ENCODE assay signal across 8 cellular contexts in genomic region chr15:51837784-51838183, GRCh38. TPM values are rescaled to one million over a fixed set of nuclear protein-coding genes. Genes with fewer than 3 reads are reported as not detected.
DNase-seq lines count a peak whose midpoint lies in the region; ATAC-seq and TF ChIP-seq lines count a peak whose summit lies in the region.

No MANE protein-coding gene starts in this region.

- DNase-seq in GM06990 (ENCODE audit: extremely low read depth, insufficient read length) (peak; percentile 30), activated B cell treated with CpG ODN at 0.5 μM for 24 hours (no peak), mucosa of descending colon (no peak), posterior vena cava (ENCODE audit: low spot score) (no peak), tibial artery (no peak)

- CTCF ChIA-PET in activated B cell treated with CpG ODN at 0.5 μM for 24 hours (lab: Charles Lee), result interaction anchor here (0.9 to 1.5 kb wide), 2 partner anchors 16 to 61 kb away, joined by 3 read pairs; no protein-coding TSS in a partner anchor

- no peaks in the 10 kb centered on the region for H3K36me3 ChIP-seq in GM06990 (ENCODE audit: control insufficient read depth, insufficient read depth, low read length)
- no peaks in the 10 kb centered on the region for H3K36me3 ChIP-seq in mucosa of descending colon (ENCODE audit: low read depth)
- no peaks in the 10 kb centered on the region for H3K36me3 ChIP-seq in tibial artery

- H3K4me1 Mint-ChIP-seq in activated B cell treated with CpG ODN at 0.5 μM for 24 hours, result peaks cover 83% of the 10 kb centered on the region

- H3K9me3 Mint-ChIP-seq in activated B cell treated with CpG ODN at 0.5 μM for 24 hours, result no peaks in the 10 kb centered on the region

- H3K27me3 ChIP-seq in GM06990 (replicated peaks; ENCODE audit: control insufficient read depth, insufficient read depth, low read length), result no peaks in the 10 kb centered on the region
- H3K27me3 ChIP-seq in tibial artery, result no peaks in the 10 kb centered on the region

- H3K4me3 Mint-ChIP-seq in activated B cell treated with CpG ODN at 0.5 μM for 24 hours, result peak overlapping the region; percentile 39

- peak overlapping the region; percentile 73 for H3K27ac Mint-ChIP-seq in activated B cell treated with CpG ODN at 0.5 μM for 24 hours

- no peaks in the 10 kb centered on the region for H3K36me3 Mint-ChIP-seq in activated B cell treated with CpG ODN at 0.5 μM for 24 hours (ENCODE audit: low read depth)

- TF ChIP-seq CTCF in GM06990 (IDR thresholded peaks at IDR 0.05; ENCODE audit: insufficient read depth, low read length, poor library complexity, severe bottlenecking) (no peak), activated B cell treated with CpG ODN at 0.5 μM for 24 hours (IDR thresholded peaks at IDR 0.05) (no peak), mucosa of descending colon (IDR thresholded peaks at IDR 0.05) (no peak), tibial artery (IDR thresholded peaks at IDR 0.05) (no peak)

- intact Hi-C loops in activated B cell treated with CpG ODN at 0.5 μM for 24 hours (cut with micrococcal nuclease) (no loop called here), mucosa of descending colon (cut with DNase I, micrococcal nuclease) (no loop called here), posterior vena cava (cut with DNase I) (no loop called here), tibial artery (cut with DNase I; ENCODE audit: low total_unique reads) (no loop called here)

- ATAC-seq in GM21723 (IDR thresholded peaks at IDR 0.05; ENCODE audit: unreplicated experiment) (peak; percentile 64), activated B cell treated with CpG ODN at 0.5 μM for 24 hours (ENCODE audit: low read depth) (peak; percentile 83), mucosa of descending colon (peak; percentile 51), GM19455 (IDR thresholded peaks at IDR 0.05; ENCODE audit: unreplicated experiment) (no peak), HG03196 (IDR thresholded peaks at IDR 0.05; ENCODE audit: unreplicated experiment) (no peak)

- peaks cover 12% of the 10 kb centered on the region for H3K4me1 ChIP-seq in mucosa of descending colon (ENCODE audit: low read depth)
- peaks cover 0 to 78% (median 14%) of the 10 kb centered on the region in 4 donors for H3K4me1 ChIP-seq in tibial artery

- no peak overlapping the region for H3K4me3 ChIP-seq in GM06990 (replicated peaks; ENCODE audit: low read depth, low read length)
- H3K4me3 ChIP-seq in mucosa of descending colon, result no peak overlapping the region
- no peak overlapping the region for H3K4me3 ChIP-seq in tibial artery

- H3K27me3 Mint-ChIP-seq in activated B cell treated with CpG ODN at 0.5 μM for 24 hours, result no peaks in the 10 kb centered on the region

- no peaks in the 10 kb centered on the region for H3K9me3 ChIP-seq in mucosa of descending colon
- H3K9me3 ChIP-seq in tibial artery, result no peaks in the 10 kb centered on the region

- no peak overlapping the region for H3K27ac ChIP-seq in tibial artery

- POLR2A ChIA-PET in activated B cell treated with CpG ODN at 0.5 μM for 24 hours (lab: Charles Lee), result interaction anchor here (0.7 to 1.5 kb wide), 2 partner anchors 102 to 359 kb away, joined by 3 to 4 read pairs; no protein-coding TSS in a partner anchor

RNA-seq across cellular contexts. Expression of gene TMOD3, which starts 8.3 kb away (rescaled TPM):
- total RNA-seq in activated B cell treated with CpG ODN at 0.5 μM for 24 hours (39.0 and 47.0 TPM in 2 replicates), mucosa of descending colon (10 to 100 TPM; 43.8 to 65.2 (median 63.7) TPM), posterior vena cava (10 to 100 TPM; 44.4 to 47.1 TPM)

Comparison
In these comparisons a context has a peak if more than half of its experiments do, and no peak if none do; other contexts are left out.
1. ATAC-seq: peak in GM21723 (single experiment), activated B cell treated with CpG ODN at 0.5 μM for 24 hours (single experiment) and mucosa of descending colon (single experiment); none in GM19455 (single experiment) and HG03196 (single experiment).